16 cellular contexts compared by ENCODE assay signal in genomic region chr3:119160361-119160760, GRCh38. TPM values are rescaled to one million over a fixed set of nuclear protein-coding genes. Genes with fewer than 3 reads are reported as not detected.
A peak's percentile ranks its signal among the peaks of the same experiment; 100 is the strongest.
DNase-seq lines count a peak whose midpoint lies in the region; TF ChIP-seq lines count a peak whose summit lies in the region.
"Had no signal": no experiment of that assay in that cellular context is flagged by ENCODE, and none has a peak within 500 bp of the region (broad histone marks: within the 10 kb centered on the region; RNA-seq: fewer than 3 reads in every experiment).

No MANE protein-coding gene starts in this region.

- H3K18ac ChIP-seq in trophoblast cell (ENCODE audit: low read length) = no peak overlapping the region

- H3K4me3 ChIP-seq in mammary epithelial cell (replicated peaks in 1 of 3; ENCODE audit: insufficient read depth in 1 of 3, low read depth in 2 of 3, low read length in 3 of 3) = no peak overlapping the region
- H3K4me3 ChIP-seq in breast epithelium = no peak overlapping the region
- H3K4me3 ChIP-seq in hepatocyte = no peak overlapping the region
- H3K4me3 ChIP-seq in trophoblast cell (ENCODE audit: low read depth, low read length) = no peak overlapping the region
- H3K4me3 ChIP-seq: BLaER1 had no signal

- H2BK5ac ChIP-seq in trophoblast cell (ENCODE audit: low read depth, low read length, poor library complexity) = no peak overlapping the region

- H4K12ac ChIP-seq in trophoblast cell (ENCODE audit: low read depth, low read length) = no peak overlapping the region

- H3K14ac ChIP-seq in trophoblast cell (ENCODE audit: low read length) = no peak overlapping the region

- H2BK12ac ChIP-seq in trophoblast cell (ENCODE audit: low read length) = no peak overlapping the region

- TF ChIP-seq POLR2A in breast epithelium (IDR thresholded peaks at IDR 0.05) = no peak

- H3K79me2 ChIP-seq in mammary epithelial cell (ENCODE audit: insufficient read depth, low read length) (no peaks in the 10 kb centered on the region), hepatocyte (no peaks in the 10 kb centered on the region), trophoblast cell (ENCODE audit: control insufficient read depth, insufficient read depth, low read length, poor library complexity) (no peaks in the 10 kb centered on the region)

- no peak overlapping the region for H4K91ac ChIP-seq in trophoblast cell (ENCODE audit: low read depth, low read length)

- 0% methylated on average over 1 of the region's 1 CpG for WGBS in mammary epithelial cell (ENCODE audit: low coverage, missing lambda C conversion rate)
- 66% methylated on average over 1 of the region's 1 CpG for WGBS in hepatocyte (ENCODE audit: low lambda C conversion rate, missing lambda C conversion rate)
- WGBS in trophoblast cell (ENCODE audit: extremely low coverage, insufficient coverage, insufficient read length) = no CpG with 5 or more reads among the region's 1 CpG

- H3K4ac ChIP-seq in trophoblast cell (ENCODE audit: low read depth, low read length) = no peak overlapping the region

- CTCF ChIA-PET in mammary epithelial cell (lab: Charles Lee; ENCODE audit: low non-redundant PET) = interaction anchor here (0.5 kb wide), 1 partner anchor 61 kb away, joined by 3 read pairs; no protein-coding TSS in a partner anchor

- H3K27me3 ChIP-seq in mammary epithelial cell (ENCODE audit: insufficient read depth, low read length) = no peaks in the 10 kb centered on the region
- H3K27me3 ChIP-seq in breast epithelium = no peaks in the 10 kb centered on the region
- no peaks in the 10 kb centered on the region for H3K27me3 ChIP-seq in hepatocyte
- H3K27me3 ChIP-seq in trophoblast cell (ENCODE audit: insufficient read depth, low read length) = no peaks in the 10 kb centered on the region
- H3K27me3 ChIP-seq: BLaER1 had no signal

- H2AFZ ChIP-seq in mammary epithelial cell (ENCODE audit: low read depth, low read length) (no peak overlapping the region), hepatocyte (no peak overlapping the region), trophoblast cell (ENCODE audit: insufficient read depth, low read length, poor library complexity) (no peak overlapping the region)

- H3K23ac ChIP-seq in trophoblast cell (ENCODE audit: low read length) = no peak overlapping the region

- H3K9ac ChIP-seq in mammary epithelial cell (ENCODE audit: insufficient read depth, low read length) = no peak overlapping the region
- H3K9ac ChIP-seq in trophoblast cell (ENCODE audit: low read length) = no peak overlapping the region
- H3K9ac ChIP-seq: BLaER1 had no signal

- H3K9me3 ChIP-seq in mammary epithelial cell (replicated peaks; ENCODE audit: insufficient read depth, low read length) (no peaks in the 10 kb centered on the region), breast epithelium (peaks cover 9 to 22% of the 10 kb centered on the region in 2 donors), hepatocyte (ENCODE audit: low read depth) (no peaks in the 10 kb centered on the region), trophoblast cell (ENCODE audit: insufficient read depth, low read depth, low read length) (peaks cover 6% of the 10 kb centered on the region)

- H3K9me2 ChIP-seq in hepatocyte (replicated peaks; ENCODE audit: insufficient read depth) = no peaks in the 10 kb centered on the region

- H3K36me3 ChIP-seq in mammary epithelial cell (ENCODE audit: insufficient read depth, low read length) = no peaks in the 10 kb centered on the region
- H3K36me3 ChIP-seq in breast epithelium = no peaks in the 10 kb centered on the region
- no peaks in the 10 kb centered on the region for H3K36me3 ChIP-seq in hepatocyte (replicated peaks; ENCODE audit: insufficient read depth, low read depth)
- H3K36me3 ChIP-seq in trophoblast cell (ENCODE audit: control insufficient read depth in 1 of 2, insufficient read depth in 2 of 2, low read length in 2 of 2) = no peaks in the 10 kb centered on the region
- H3K36me3 ChIP-seq: BLaER1 had no signal

- DNase-seq in mammary epithelial cell (peak; percentile 51), breast epithelium (ENCODE audit: low spot score in 2 of 2) (no peak), hepatocyte (ENCODE audit: low spot score) (no peak), trophoblast cell (peak; percentile 63 to 94)
- no peak for DNase-seq in effector CD4-positive, alpha-beta T cell
- DNase-seq in activated CD4-positive, CD25-positive, alpha-beta regulatory T cell treated with anti-CD3 and anti-CD28 coated beads, Interleukin-2, amount 50 U/mL, for 72 hours = no peak
- no peak for DNase-seq in activated CD4-positive, alpha-beta T cell treated with anti-CD3 and anti-CD28 coated beads for 4 hours
- DNase-seq: 8988T; AML-193; CD4-positive, CD25-positive, alpha-beta regulatory T cell; DMS53; GF-D8; HCEC 1CT; HFFc6 had no signal

- no peak overlapping the region for H4K8ac ChIP-seq in trophoblast cell (ENCODE audit: low read depth, low read length)

- no peak overlapping the region for H3K27ac ChIP-seq in mammary epithelial cell (ENCODE audit: insufficient read depth, low read depth, low read length)
- no peak overlapping the region for H3K27ac ChIP-seq in breast epithelium
- H3K27ac ChIP-seq in hepatocyte = peak overlapping the region; percentile 73
- no peak overlapping the region for H3K27ac ChIP-seq in trophoblast cell (ENCODE audit: low read depth, low read length)
- H3K27ac ChIP-seq: BLaER1 had no signal

- BruUV-seq in mammary epithelial cell (replicated peaks; lab: Mats Ljungman, UMichigan) = no TSS peak

- H3K4me1 ChIP-seq in mammary epithelial cell (ENCODE audit: insufficient read depth, low read length) = peaks cover 11% of the 10 kb centered on the region
- no peaks in the 10 kb centered on the region for H3K4me1 ChIP-seq in breast epithelium
- peaks cover 8% of the 10 kb centered on the region for H3K4me1 ChIP-seq in hepatocyte (ENCODE audit: insufficient read depth)
- H3K4me1 ChIP-seq in trophoblast cell (ENCODE audit: control insufficient read depth in 1 of 2, insufficient read depth in 2 of 2, low read length in 2 of 2) = no peaks in the 10 kb centered on the region
- H3K4me1 ChIP-seq: BLaER1 had no signal

- H3K4me2 ChIP-seq in mammary epithelial cell (ENCODE audit: insufficient read depth, low read depth, low read length) = no peak overlapping the region
- H3K4me2 ChIP-seq in hepatocyte = no peak overlapping the region
- H3K4me2 ChIP-seq in trophoblast cell (ENCODE audit: low read length) = no peak overlapping the region
- H3K4me2 ChIP-seq: BLaER1 had no signal

- H2AK5ac ChIP-seq in trophoblast cell (ENCODE audit: low read length) = no peak overlapping the region

- no peak overlapping the region for H2BK120ac ChIP-seq in trophoblast cell (ENCODE audit: insufficient read depth, low read length, poor library complexity)

- intact Hi-C loops in mammary epithelial cell (cut with micrococcal nuclease) (no loop called here), breast epithelium (cut with DNase I; ENCODE audit: low total_unique reads) (no loop called here)

- in situ Hi-C loops in mammary epithelial cell (cut with MboI; ENCODE audit: low sequenced_read_pairs in 2 of 2) = no loop called here

- H3K79me1 ChIP-seq in trophoblast cell (ENCODE audit: low read length) = no peaks in the 10 kb centered on the region

- no peak for TF ChIP-seq CTCF in mammary epithelial cell (conservative IDR thresholded peaks at IDR 0.05 in 1 of 2, IDR thresholded peaks at IDR 0.05 in 1 of 2; ENCODE audit: extremely low read depth in 1 of 2, insufficient read depth in 1 of 2, low read depth in 1 of 2, low read length in 2 of 2)
- no peak for TF ChIP-seq CTCF in breast epithelium (IDR thresholded peaks at IDR 0.05)
- no peak for TF ChIP-seq CTCF in hepatocyte (IDR thresholded peaks at IDR 0.05; ENCODE audit: poor library complexity)

- H4K20me1 ChIP-seq in mammary epithelial cell (ENCODE audit: insufficient read depth, low read length) = no peaks in the 10 kb centered on the region
- no peaks in the 10 kb centered on the region for H4K20me1 ChIP-seq in hepatocyte (ENCODE audit: insufficient read depth, poor library complexity, severe bottlenecking)
- H4K20me1 ChIP-seq: BLaER1 had no signal

- dilution Hi-C loops in mammary epithelial cell (cut with HindIII; ENCODE audit: low sequenced_read_pairs) = loop anchor here (5.0 kb wide), 1 partner anchor 87 kb away; no protein-coding TSS in a partner anchor

RNA-seq across cellular contexts. Expression of gene UPK1B, which starts 13.0 kb away (rescaled TPM):
- 1 to 10 TPM in 1 of 2 donors, not detected in 1; 1.7 TPM for total RNA-seq in mammary epithelial cell
- polyA plus RNA-seq in mammary epithelial cell = 0.50 TPM
- polyA minus RNA-seq in mammary epithelial cell = 1.4 TPM
- total RNA-seq in breast epithelium = 1 to 10 TPM in 1 of 3 donors, not detected in 2; 6.7 TPM
- total RNA-seq in hepatocyte = 9.0 and 12.0 TPM in 2 replicates
- 17.3 and 28.9 TPM in 2 replicates for polyA plus RNA-seq in hepatocyte
- polyA plus RNA-seq in trophoblast cell (2013) = 0.14 and 0.19 TPM in 2 replicates
- total RNA-seq: CD4-positive, CD25-positive, alpha-beta regulatory T cell had no signal
- polyA plus RNA-seq: CD4-positive, CD25-positive, alpha-beta regulatory T cell had no signal

RNA-seq across cellular contexts. Expression of gene TEX55, which starts 14.4 kb away (rescaled TPM):
- not detected for total RNA-seq in mammary epithelial cell
- 0.05 TPM for polyA plus RNA-seq in mammary epithelial cell
- not detected for polyA minus RNA-seq in mammary epithelial cell
- total RNA-seq in breast epithelium = not detected
- total RNA-seq in hepatocyte = not detected in 2 replicates
- not detected in 2 replicates for polyA plus RNA-seq in hepatocyte
- polyA plus RNA-seq in trophoblast cell (2013) = not detected in 2 replicates
- total RNA-seq: CD4-positive, CD25-positive, alpha-beta regulatory T cell; H1; HFFc6 had no signal
- polyA plus RNA-seq: CD4-positive, CD25-positive, alpha-beta regulatory T cell; H1 had no signal

Comparison
In these comparisons a context has a peak if more than half of its experiments do, and no peak if none do; other contexts are left out.
1. DNase-seq: peak in mammary epithelial cell (single experiment) and trophoblast cell (2 of 2); none in breast epithelium (0 of 2), hepatocyte (single experiment), effector CD4-positive, alpha-beta T cell (single experiment), activated CD4-positive, CD25-positive, alpha-beta regulatory T cell treated with anti-CD3 and anti-CD28 coated beads, Interleukin-2, amount 50 U/mL, for 72 hours (single experiment) and activated CD4-positive, alpha-beta T cell treated with anti-CD3 and anti-CD28 coated beads for 4 hours (0 of 2).